In genomic region chr7:967361-968082, GRCh38 we compare ENCODE assay signal across 14 cellular contexts. TPM values are rescaled to one million over a fixed set of nuclear protein-coding genes. Genes with fewer than 3 reads are reported as not detected.
"Had no signal": no experiment of that assay in that cellular context is flagged by ENCODE, and none has a peak within 500 bp of the region (broad histone marks: within the 10 kb centered on the region; RNA-seq: fewer than 3 reads in every experiment).

No MANE protein-coding gene starts in this region.

- H3K9ac ChIP-seq: parathyroid adenoma had no signal

- H3K4me3 ChIP-seq: adrenal gland, lower lobe of right lung, skin epidermis, uterus had no signal

- H3K36me3 ChIP-seq: uterus had no signal

- H3K27me3 ChIP-seq: adrenal gland, uterus had no signal

- H2AFZ ChIP-seq: parathyroid adenoma had no signal

- H3K9me3 ChIP-seq: adrenal gland, lower lobe of right lung, uterus had no signal

- H3K27ac ChIP-seq: lower lobe of right lung, parathyroid adenoma, skin epidermis, uterus had no signal

- DNase-seq: activated CD4-positive, alpha-beta T cell treated with anti-CD3 and anti-CD28 coated beads for 1 hour; activated CD4-positive, alpha-beta T cell treated with anti-CD3 and anti-CD28 coated beads, Interleukin-2, amount 50 U/mL, for 48 hours; activated T-cell treated with anti-CD3 and anti-CD28 coated beads, Interleukin-2, amount 50 U/mL, for 72 hours; adrenal gland; effector memory CD8-positive, alpha-beta T cell; erythroblast; hypothalamus; lower lobe of right lung; midbrain; retina; T-helper 9 cell; uterus had no signal

- ATAC-seq: effector memory CD8-positive, alpha-beta T cell; lower lobe of right lung had no signal

RNA-seq across cellular contexts. Expression of gene CYP2W1, which starts 15.5 kb away (rescaled TPM):
- total RNA-seq: activated T-cell treated with anti-CD3 and anti-CD28 coated beads, Interleukin-2, amount 50 U/mL, for 72 hours; lower lobe of right lung had no signal
